In the genomic region with DNA sequence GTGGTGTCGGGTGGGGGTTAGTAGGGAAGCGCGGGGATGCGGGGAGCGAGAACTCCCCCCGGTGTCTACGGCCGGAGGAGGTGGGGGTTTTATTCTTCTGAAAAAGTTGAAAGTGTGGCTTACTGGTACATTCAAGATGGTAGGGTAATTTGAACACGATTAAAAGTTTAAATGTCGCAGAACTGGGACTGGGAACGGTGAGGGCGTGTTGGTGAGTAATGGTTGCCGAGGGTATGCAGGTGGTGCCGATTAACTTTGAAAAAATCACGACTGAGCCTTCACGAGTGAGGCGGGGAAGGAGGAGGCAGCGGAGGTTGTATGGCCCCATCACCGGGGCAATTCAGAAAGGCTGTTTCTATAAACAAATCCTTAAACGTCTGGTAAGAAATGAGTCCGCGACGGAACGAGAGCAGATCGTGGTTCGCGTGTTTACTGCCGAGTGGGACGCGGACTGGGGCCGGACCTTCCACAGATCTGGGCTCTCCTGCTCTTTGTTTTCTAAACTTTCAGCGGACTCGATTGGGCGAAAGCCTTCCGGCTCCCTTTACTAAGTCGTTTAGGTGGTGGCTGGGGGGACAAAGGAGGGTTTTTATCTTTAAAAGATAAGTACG, we compare ENCODE assay signal across 8 cellular contexts. TPM values are rescaled to one million over a fixed set of nuclear protein-coding genes. Genes with fewer than 3 reads are reported as not detected.
A peak's percentile ranks its signal among the peaks of the same experiment; 100 is the strongest.
DNase-seq lines count a peak whose midpoint lies in the region; ATAC-seq and TF ChIP-seq lines count a peak whose summit lies in the region.

No MANE protein-coding gene starts in this region.

- H3K36me3 ChIP-seq in CD8-positive, alpha-beta memory T cell (ENCODE audit: insufficient read depth, low read length), result no peaks in the 10 kb centered on the region
- H3K36me3 ChIP-seq in mucosa of rectum (ENCODE audit: control insufficient read depth in 2 of 2, insufficient read depth in 2 of 2, low read length in 2 of 2), result no peaks in the 10 kb centered on the region

- ATAC-seq in T-cell (replicated peaks in 1 of 4) (peak in 1 of 4 experiments; percentile 7), HG03175 (IDR thresholded peaks at IDR 0.05; ENCODE audit: unreplicated experiment) (no peak)

- CTCF ChIA-PET in CD8-positive, alpha-beta memory T cell (lab: Charles Lee), result no interaction called here
- CTCF ChIA-PET in T-cell (lab: Charles Lee), result no interaction called here

- H3K27me3 ChIP-seq in CD8-positive, alpha-beta memory T cell (ENCODE audit: insufficient read depth, low read length, poor library complexity, severe bottlenecking), result peaks cover 10% of the 10 kb centered on the region
- peaks cover 4 to 6% of the 10 kb centered on the region in 2 donors for H3K27me3 ChIP-seq in mucosa of rectum (ENCODE audit: control insufficient read depth in 2 of 2, insufficient read depth in 2 of 2, low read length in 2 of 2)

- peaks cover 35 to 53% of the 10 kb centered on the region in 2 donors for H3K27me3 Mint-ChIP-seq in CD8-positive, alpha-beta memory T cell
- H3K27me3 Mint-ChIP-seq in T-cell (peaks cover 0 to 26% of the 10 kb centered on the region in 2 donors), type B pancreatic cell (peaks cover 5% of the 10 kb centered on the region)
- peaks cover 42% of the 10 kb centered on the region for H3K27me3 Mint-ChIP-seq in dendritic cell treated with granulocyte-macrophage colony-stimulating factor and Interleukin-4, amounts not matched to agents 40 ng/mL and 50 ng/mL, for 4 days

- no peak overlapping the region for H3K27ac ChIP-seq in CD8-positive, alpha-beta memory T cell (ENCODE audit: low read depth, low read length)
- H3K27ac ChIP-seq in mucosa of rectum (ENCODE audit: low read depth in 2 of 2, low read length in 2 of 2), result peak overlapping the region; percentile 64 to 89

- intact Hi-C loops in dendritic cell treated with granulocyte-macrophage colony-stimulating factor and Interleukin-4, amounts not matched to agents 40 ng/mL and 50 ng/mL, for 4 days (cut with micrococcal nuclease), result loop anchor here (5.0 kb wide), 1 partner anchor 601 kb away; a partner anchor contains a TSS

- no peaks in the 10 kb centered on the region for H3K9me3 ChIP-seq in CD8-positive, alpha-beta memory T cell (ENCODE audit: low read length)
- no peaks in the 10 kb centered on the region for H3K9me3 ChIP-seq in mucosa of rectum (ENCODE audit: control insufficient read depth in 2 of 2, low read length in 2 of 2)

- H3K27ac Mint-ChIP-seq in CD8-positive, alpha-beta memory T cell, result peak overlapping the region; percentile 55 to 96 (median 91)
- H3K27ac Mint-ChIP-seq in T-cell, result peak overlapping the region; percentile 91 to 98
- H3K27ac Mint-ChIP-seq in dendritic cell treated with granulocyte-macrophage colony-stimulating factor and Interleukin-4, amounts not matched to agents 40 ng/mL and 50 ng/mL, for 4 days, result peak overlapping the region; percentile 72
- H3K27ac Mint-ChIP-seq in type B pancreatic cell, result peak overlapping the region; percentile 95

- no peak for TF ChIP-seq CTCF in type B pancreatic cell (conservative IDR thresholded peaks at IDR 0.05)

- H3K36me3 Mint-ChIP-seq in CD8-positive, alpha-beta memory T cell, result peaks cover 0 to 4% (median 0%) of the 10 kb centered on the region in 3 donors
- H3K36me3 Mint-ChIP-seq in T-cell (no peaks in the 10 kb centered on the region), type B pancreatic cell (no peaks in the 10 kb centered on the region)
- H3K36me3 Mint-ChIP-seq in dendritic cell treated with granulocyte-macrophage colony-stimulating factor and Interleukin-4, amounts not matched to agents 40 ng/mL and 50 ng/mL, for 4 days (ENCODE audit: low read depth), result peaks cover 17% of the 10 kb centered on the region

- peaks cover 24 to 27% (median 27%) of the 10 kb centered on the region in 3 donors for H3K4me1 Mint-ChIP-seq in CD8-positive, alpha-beta memory T cell
- H3K4me1 Mint-ChIP-seq in T-cell (peaks cover 50 to 53% (median 50%) of the 10 kb centered on the region in 3 donors), type B pancreatic cell (ENCODE audit: unreplicated experiment) (peaks cover 41% of the 10 kb centered on the region)
- peaks cover 43% of the 10 kb centered on the region for H3K4me1 Mint-ChIP-seq in dendritic cell treated with granulocyte-macrophage colony-stimulating factor and Interleukin-4, amounts not matched to agents 40 ng/mL and 50 ng/mL, for 4 days (ENCODE audit: low read depth)

- peak overlapping the region; percentile 60 to 84 for H3K9ac ChIP-seq in mucosa of rectum (ENCODE audit: low read depth in 1 of 2, low read length in 2 of 2)

- POLR2A ChIA-PET in CD8-positive, alpha-beta memory T cell (lab: Charles Lee), result no interaction called here
- POLR2A ChIA-PET in T-cell (lab: Charles Lee), result interaction anchor here in 1 of 2 donors (1.1 kb wide), 1 partner anchor 213 kb away, joined by 3 read pairs; no protein-coding TSS in a partner anchor

- peaks cover 0 to 13% (median 8%) of the 10 kb centered on the region in 5 donors for H3K9me3 Mint-ChIP-seq in CD8-positive, alpha-beta memory T cell
- H3K9me3 Mint-ChIP-seq in T-cell (no peaks in the 10 kb centered on the region), type B pancreatic cell (no peaks in the 10 kb centered on the region)
- no peaks in the 10 kb centered on the region for H3K9me3 Mint-ChIP-seq in dendritic cell treated with granulocyte-macrophage colony-stimulating factor and Interleukin-4, amounts not matched to agents 40 ng/mL and 50 ng/mL, for 4 days

- DNase-seq in CD8-positive, alpha-beta memory T cell, result no peak
- DNase-seq in T-cell (peak in 25 of 34 experiments; percentile 7 to 50 (median 30)), type B pancreatic cell (ENCODE audit: extremely low spot score, unreplicated experiment) (no peak), ureter (ENCODE audit: low spot score) (no peak), GM19238 (ENCODE audit: insufficient read length, low spot score) (no peak)

- H3K4me3 ChIP-seq in CD8-positive, alpha-beta memory T cell (ENCODE audit: low read length), result peak overlapping the region; percentile 67
- H3K4me3 ChIP-seq in mucosa of rectum (ENCODE audit: low read length in 2 of 2), result peak overlapping the region; percentile 65 to 86

- peaks cover 14% of the 10 kb centered on the region for H3K4me1 ChIP-seq in CD8-positive, alpha-beta memory T cell (ENCODE audit: insufficient read depth, low read length)
- H3K4me1 ChIP-seq in mucosa of rectum (ENCODE audit: control insufficient read depth in 2 of 2, insufficient read depth in 2 of 2, low read length in 2 of 2), result peaks cover 5 to 13% of the 10 kb centered on the region in 2 donors

- H3K4me3 Mint-ChIP-seq in CD8-positive, alpha-beta memory T cell, result peak overlapping the region; percentile 78 to 91 (median 88)
- peak overlapping the region; percentile 87 to 96 (median 87) for H3K4me3 Mint-ChIP-seq in T-cell
- peak overlapping the region; percentile 91 for H3K4me3 Mint-ChIP-seq in dendritic cell treated with granulocyte-macrophage colony-stimulating factor and Interleukin-4, amounts not matched to agents 40 ng/mL and 50 ng/mL, for 4 days
- peak overlapping the region; percentile 96 for H3K4me3 Mint-ChIP-seq in type B pancreatic cell

RNA-seq across cellular contexts. Expression of a gene that starts 2.6 kb away (rescaled TPM):
- total RNA-seq in CD8-positive, alpha-beta memory T cell, result 10 to 100 TPM; 10.9 to 11.3 TPM
- 2.1 TPM for polyA plus RNA-seq in CD8-positive, alpha-beta memory T cell
- total RNA-seq in T-cell, result 10 to 100 TPM; 40.3 to 97.2 (median 79.4) TPM
- total RNA-seq in type B pancreatic cell (ENCODE audit: low replicate concordance), result 66.9 and 87.1 TPM in 2 replicates
- 88.6 TPM for total RNA-seq in ureter

Comparison
In these comparisons a context has a peak if more than half of its experiments do, and no peak if none do; other contexts are left out.
1. DNase-seq: peak in T-cell (25 of 34); none in CD8-positive, alpha-beta memory T cell (0 of 5), type B pancreatic cell (single experiment), ureter (single experiment) and GM19238 (single experiment).
2. Peak in every context shown above with its lines, with median percentiles within 50 percentile points of each other: H3K27ac Mint-ChIP-seq and H3K4me3 Mint-ChIP-seq.